In genomic region chr3:123893012-123893411, GRCh38 we compare ENCODE assay signal across 11 cellular contexts.
"Had no signal": no experiment of that assay in that cellular context is flagged by ENCODE, and none has a peak within 500 bp of the region (broad histone marks: within the 10 kb centered on the region; RNA-seq: fewer than 3 reads in every experiment).

No MANE protein-coding gene starts in this region.

- H2AFZ ChIP-seq: GM23248, GM23338 had no signal

- H3K4me1 ChIP-seq: HAP-1 had no signal

- H3K27ac ChIP-seq: GM23248 had no signal

- H3K4me2 ChIP-seq: GM23338 had no signal

- ATAC-seq: GM23338, HCT116 had no signal

- H3K4me3 ChIP-seq: GM23248, GM23338, HAP-1 had no signal

- H3K36me3 ChIP-seq: HAP-1 had no signal

- DNase-seq: GM23248, GOT3, H7, H9, HCEC 1CT, HFFc6 had no signal

- H3K9ac ChIP-seq: GM23248 had no signal

- FAIRE-seq: H1, H54 had no signal
